8 cellular contexts compared by ENCODE assay signal in the genomic region with DNA sequence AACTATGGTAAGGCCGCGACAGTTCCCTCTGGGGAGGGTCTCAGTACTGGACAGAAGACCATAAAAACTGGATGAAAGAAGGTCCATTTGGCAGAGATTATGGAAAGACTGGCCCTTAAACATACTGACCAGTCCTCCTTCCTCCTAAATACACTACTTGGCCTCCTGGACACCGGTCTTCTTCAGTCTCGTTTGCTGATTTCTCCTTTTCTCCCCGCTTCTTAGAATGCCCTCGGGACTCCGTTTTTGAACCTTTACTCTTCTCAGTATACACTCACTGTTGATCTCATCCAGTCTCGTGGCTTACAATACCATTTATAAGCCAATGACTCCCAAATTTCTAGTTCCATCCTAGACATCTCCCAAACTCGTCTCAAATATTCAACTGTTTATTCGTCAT. TPM values are rescaled to one million over a fixed set of nuclear protein-coding genes. Genes with fewer than 3 reads are reported as not detected.
DNase-seq lines count a peak whose midpoint lies in the region; ATAC-seq, FAIRE-seq and TF ChIP-seq lines count a peak whose summit lies in the region.

No MANE protein-coding gene starts in this region.

- ATAC-seq in HepG2 (peak; percentile 10), upper lobe of right lung (no peak)

- H3K27me3 Mint-ChIP-seq in activated naive CD4-positive, alpha-beta T cell treated with anti-CD3 and anti-CD28 coated beads for 36 hours (ENCODE audit: low read depth) = no peaks in the 10 kb centered on the region
- H3K27me3 Mint-ChIP-seq in astrocyte (ENCODE audit: low read depth, unreplicated experiment) = no peaks in the 10 kb centered on the region

- H3K79me2 ChIP-seq in astrocyte (ENCODE audit: insufficient read depth, low read length) = peaks cover 22% of the 10 kb centered on the region
- peaks cover 5% of the 10 kb centered on the region for H3K79me2 ChIP-seq in HepG2 (ENCODE audit: insufficient read depth, low read length)

- H3K9ac ChIP-seq in astrocyte (ENCODE audit: low read length) (peak overlapping the region; percentile 94), HepG2 (ENCODE audit: insufficient read depth, low read depth, low read length) (peak overlapping the region; percentile 75)

- H3K9me3 ChIP-seq in astrocyte (ENCODE audit: insufficient read depth, low read depth, low read length) (no peaks in the 10 kb centered on the region), HepG2 (ENCODE audit: low read length) (no peaks in the 10 kb centered on the region), upper lobe of right lung (no peaks in the 10 kb centered on the region)

- H4K20me1 ChIP-seq in astrocyte (ENCODE audit: insufficient read depth, low read length) (no peaks in the 10 kb centered on the region), HepG2 (ENCODE audit: insufficient read depth, low read length) (no peaks in the 10 kb centered on the region)

- no peaks in the 10 kb centered on the region for H3K9me3 Mint-ChIP-seq in activated naive CD4-positive, alpha-beta T cell treated with anti-CD3 and anti-CD28 coated beads for 36 hours
- H3K9me3 Mint-ChIP-seq in astrocyte (ENCODE audit: unreplicated experiment) = peaks cover 2% of the 10 kb centered on the region

- peak overlapping the region; percentile 90 for H3K27ac Mint-ChIP-seq in activated naive CD4-positive, alpha-beta T cell treated with anti-CD3 and anti-CD28 coated beads for 36 hours
- peak overlapping the region; percentile 54 for H3K27ac Mint-ChIP-seq in astrocyte (ENCODE audit: unreplicated experiment)

- no peak for TF ChIP-seq CTCF in astrocyte (IDR thresholded peaks at IDR 0.05; ENCODE audit: insufficient read depth, low read depth, low read length)
- no peak for TF ChIP-seq CTCF in HepG2 (CRISPR knock-in tag; IDR thresholded peaks at IDR 0.05)
- no peak for TF ChIP-seq CTCF in upper lobe of right lung (IDR thresholded peaks at IDR 0.05)
- TF ChIP-seq CTCF in GM10266 (IDR thresholded peaks at IDR 0.05; ENCODE audit: control insufficient read depth, insufficient read depth, low read depth, missing control alignments) = no peak

- peak overlapping the region; percentile 92 for H2AFZ ChIP-seq in astrocyte (ENCODE audit: low read depth, low read length)
- H2AFZ ChIP-seq in HepG2 (ENCODE audit: low read length) = peak overlapping the region; percentile 79

- intact Hi-C loops in activated naive CD4-positive, alpha-beta T cell treated with anti-CD3 and anti-CD28 coated beads for 36 hours (cut with micrococcal nuclease) = loop anchor here (1.0 to 10.0 kb wide), 5 partner anchors 26 to 437 kb away; a partner anchor contains a TSS
- intact Hi-C loops in HepG2 (cut with micrococcal nuclease; ENCODE audit: unreplicated experiment) (loop anchor here (10.0 kb wide), 1 partner anchor 71 kb away; a partner anchor contains a TSS), upper lobe of right lung (cut with DNase I) (no loop called here)

- H3K4me3 Mint-ChIP-seq in activated naive CD4-positive, alpha-beta T cell treated with anti-CD3 and anti-CD28 coated beads for 36 hours = peak overlapping the region; percentile 86
- H3K4me3 Mint-ChIP-seq in astrocyte (ENCODE audit: unreplicated experiment) = peak overlapping the region; percentile 88

- H3K36me3 Mint-ChIP-seq in activated naive CD4-positive, alpha-beta T cell treated with anti-CD3 and anti-CD28 coated beads for 36 hours (ENCODE audit: low read depth) = peaks cover 14% of the 10 kb centered on the region
- peaks cover 14% of the 10 kb centered on the region for H3K36me3 Mint-ChIP-seq in astrocyte (ENCODE audit: low read depth, unreplicated experiment)

- peaks cover 17% of the 10 kb centered on the region for H3K4me1 Mint-ChIP-seq in activated naive CD4-positive, alpha-beta T cell treated with anti-CD3 and anti-CD28 coated beads for 36 hours (ENCODE audit: low read depth)
- H3K4me1 Mint-ChIP-seq in astrocyte (ENCODE audit: low read depth, unreplicated experiment) = peaks cover 6% of the 10 kb centered on the region

- TF ChIP-seq RAD21 in HepG2 (CRISPR knock-in tag; IDR thresholded peaks at IDR 0.05) = no peak

- no peak for FAIRE-seq in astrocyte (lab: Jason Lieb, UNC)
- FAIRE-seq in HepG2 (lab: Jason Lieb, UNC) = no peak

- H3K4me1 ChIP-seq in astrocyte (ENCODE audit: insufficient read depth, low read length) (peaks cover 14% of the 10 kb centered on the region), HepG2 (ENCODE audit: insufficient read depth, low read length) (peaks cover 26% of the 10 kb centered on the region), upper lobe of right lung (peaks cover 11% of the 10 kb centered on the region)

- DNase-seq in activated naive CD4-positive, alpha-beta T cell treated with anti-CD3 and anti-CD28 coated beads for 36 hours = no peak
- DNase-seq in activated naive CD4-positive, alpha-beta T cell treated with anti-CD3 and anti-CD28 coated beads, Interleukin-2, amount 50 U/mL, for 16 hours = no peak
- DNase-seq in astrocyte (ENCODE audit: low read depth) (no peak), HepG2 (ENCODE audit: low spot score) (no peak), upper lobe of right lung (no peak), GM10266 (ENCODE audit: extremely low spot score) (no peak), DMS79 (lab: John Stamatoyannopoulos, UW) (no peak), kidney tubule cell (ENCODE audit: low spot score) (no peak)

- H3K4me2 ChIP-seq in astrocyte (ENCODE audit: low read length) (peak overlapping the region; percentile 87), HepG2 (ENCODE audit: low read depth, low read length) (peak overlapping the region; percentile 84)

- in situ Hi-C loops in HepG2 (cut with HindIII; ENCODE audit: extremely low pct_ligation_motif_present, low pct_unique_long_range_greater_than_20kb) = no loop called here

- TF ChIP-seq EP300 in HepG2 (IDR thresholded peaks at IDR 0.05; ENCODE audit: low read depth in 2 of 2, low read length in 2 of 2) = no peak
- no peak for TF ChIP-seq EP300 in HepG2 (CRISPR knock-in tag; IDR thresholded peaks at IDR 0.05; ENCODE audit: borderline replicate concordance)

- 2% methylated on average over 10 of the region's 10 CpGs for WGBS in HepG2 (ENCODE audit: low lambda C conversion rate)

- H3K27me3 ChIP-seq in astrocyte (ENCODE audit: insufficient read depth, low read length) = no peaks in the 10 kb centered on the region
- H3K27me3 ChIP-seq in HepG2 (ENCODE audit: control insufficient read depth in 1 of 2, insufficient read depth in 2 of 2, low read length in 2 of 2) = no peaks in the 10 kb centered on the region; a peak in 1 of 5 replicates
- H3K27me3 ChIP-seq in upper lobe of right lung = no peaks in the 10 kb centered on the region

- H3K27ac ChIP-seq in astrocyte (ENCODE audit: low read depth, low read length) (peak overlapping the region; percentile 80), HepG2 (ENCODE audit: extremely low read length, insufficient read depth, low read length) (peak overlapping the region; percentile 83), upper lobe of right lung (peak overlapping the region; percentile 91)

- BruUV-seq in HepG2 (replicated peaks; lab: Mats Ljungman, UMichigan) = no TSS peak

- CTCF ChIA-PET in activated naive CD4-positive, alpha-beta T cell treated with anti-CD3 and anti-CD28 coated beads for 36 hours (lab: Charles Lee) = interaction anchor here (1.0 to 1.8 kb wide), 3 partner anchors 29 to 73 kb away, joined by 4 to 12 read pairs (median 5); no protein-coding TSS in a partner anchor
- CTCF ChIA-PET in HepG2 (lab: Yijun Ruan, JAX; ENCODE audit: low intra/inter-chr PET ratio, low total read pairs) = no interaction called here

- H3K36me3 ChIP-seq in astrocyte (ENCODE audit: insufficient read depth, low read length) (peaks cover 21% of the 10 kb centered on the region), HepG2 (replicated peaks in 1 of 2; ENCODE audit: control insufficient read depth in 1 of 2, insufficient read depth in 2 of 2, low read length in 2 of 2) (peaks cover 6 to 23% of the 10 kb centered on the region in 2 experiments), upper lobe of right lung (peaks cover 30% of the 10 kb centered on the region)

- H3K4me3 ChIP-seq in astrocyte (ENCODE audit: insufficient read depth, low read depth, low read length) (peak overlapping the region; percentile 94), HepG2 (replicated peaks in 1 of 3; ENCODE audit: insufficient read depth in 1 of 3, low read depth in 2 of 3, low read length in 3 of 3) (peak overlapping the region; percentile 72 to 95 (median 92)), upper lobe of right lung (peak overlapping the region; percentile 67)

- POLR2A ChIA-PET in HepG2 (lab: Yijun Ruan, JAX) = interaction anchor here (0.6 to 1.7 kb wide), 6 partner anchors 12 to 224 kb away, joined by 3 to 21 read pairs (median 6); a partner anchor contains a TSS

- no peak for TF ChIP-seq POLR2A in HepG2 (IDR thresholded peaks at IDR 0.05; ENCODE audit: insufficient read depth in 1 of 2, low read depth in 2 of 2, low read length in 2 of 2)

RNA-seq across cellular contexts. Expression of a gene that starts 0.7 kb away (rescaled TPM):
- 100 to 1,000 TPM; 157 to 160 TPM for total RNA-seq in activated naive CD4-positive, alpha-beta T cell treated with anti-CD3 and anti-CD28 coated beads for 36 hours
- total RNA-seq in astrocyte = 58.5 and 70.0 TPM in 2 replicates
- total RNA-seq in HepG2 (2016; rRNA removed; fragmentation: Illumina TruSeq; extraction: Trizol) = 107 and 119 TPM in 2 replicates
- 60.2 TPM in 2 replicates for total RNA-seq in HepG2 (2016; cell fraction: cytosol; rRNA removed; fragmentation: Illumina TruSeq; extraction: Trizol; ENCODE audit: low read depth)
- 102 and 120 TPM in 2 replicates for total RNA-seq in HepG2 (2016; cell fraction: insoluble cytoplasmic fraction; rRNA removed; fragmentation: Illumina TruSeq; extraction: Trizol)
- 64.6 and 69.8 TPM in 2 replicates for total RNA-seq in HepG2 (2016; cell fraction: membrane; rRNA removed; fragmentation: Illumina TruSeq; extraction: Trizol)
- 48.1 and 63.1 TPM in 2 replicates for total RNA-seq in HepG2 (2016; cell fraction: nucleus; rRNA removed; fragmentation: Illumina TruSeq; extraction: Trizol)
- polyA plus RNA-seq in HepG2 (2011; rRNA removed) = 64.3 and 72.1 TPM in 2 replicates
- 52.6 and 61.1 TPM in 2 replicates for polyA plus RNA-seq in HepG2 (2011; cell fraction: cytosol; rRNA removed)
- 70.6 and 76.7 TPM in 2 replicates for polyA plus RNA-seq in HepG2 (2011; cell fraction: nucleus; rRNA removed)
- polyA plus RNA-seq in HepG2 (2012) = 66.7 and 75.5 TPM in 2 replicates
- 43.8 and 46.0 TPM in 2 replicates for polyA plus RNA-seq in HepG2 (2016; cell fraction: cytosol; fragmentation: Illumina TruSeq; extraction: Trizol; ENCODE audit: low read depth)
- polyA plus RNA-seq in HepG2 (2016; cell fraction: insoluble cytoplasmic fraction; fragmentation: Illumina TruSeq; extraction: Trizol; ENCODE audit: low read depth) = 120 and 126 TPM in 2 replicates
- 60.2 and 71.9 TPM in 2 replicates for polyA plus RNA-seq in HepG2 (2016; cell fraction: membrane; fragmentation: Illumina TruSeq; extraction: Trizol; ENCODE audit: low read depth)
- polyA plus RNA-seq in HepG2 (2016; cell fraction: nucleus; fragmentation: Illumina TruSeq; extraction: Trizol; ENCODE audit: insufficient read depth, low read depth) = 76.3 and 94.3 TPM in 2 replicates
- 27.1 and 132 TPM in 2 replicates for polyA minus RNA-seq in HepG2 (2011; rRNA and poly(A)+ RNA removed; ENCODE audit: low replicate concordance)
- polyA minus RNA-seq in HepG2 (2011; cell fraction: cytosol; rRNA and poly(A)+ RNA removed) = 36.5 and 37.1 TPM in 2 replicates
- polyA minus RNA-seq in HepG2 (2011; cell fraction: nucleus; rRNA and poly(A)+ RNA removed) = 35.1 and 42.1 TPM in 2 replicates
- total RNA-seq in upper lobe of right lung = 54.6 TPM

RNA-seq across cellular contexts. Expression of a gene that starts 26.3 kb away (rescaled TPM):
- 10 to 100 TPM; 22.0 to 22.5 TPM for total RNA-seq in activated naive CD4-positive, alpha-beta T cell treated with anti-CD3 and anti-CD28 coated beads for 36 hours
- total RNA-seq in astrocyte = 6.7 and 7.5 TPM in 2 replicates
- 5.4 and 5.6 TPM in 2 replicates for total RNA-seq in HepG2 (2016; rRNA removed; fragmentation: Illumina TruSeq; extraction: Trizol)
- 0.30 and 0.62 TPM in 2 replicates for total RNA-seq in HepG2 (2016; cell fraction: cytosol; rRNA removed; fragmentation: Illumina TruSeq; extraction: Trizol; ENCODE audit: low read depth)
- 4.9 and 5.8 TPM in 2 replicates for total RNA-seq in HepG2 (2016; cell fraction: insoluble cytoplasmic fraction; rRNA removed; fragmentation: Illumina TruSeq; extraction: Trizol)
- 1.9 and 2.7 TPM in 2 replicates for total RNA-seq in HepG2 (2016; cell fraction: membrane; rRNA removed; fragmentation: Illumina TruSeq; extraction: Trizol)
- 3.2 and 4.4 TPM in 2 replicates for total RNA-seq in HepG2 (2016; cell fraction: nucleus; rRNA removed; fragmentation: Illumina TruSeq; extraction: Trizol)
- 3.9 and 4.3 TPM in 2 replicates for polyA plus RNA-seq in HepG2 (2011; rRNA removed)
- 2.3 and 3.8 TPM in 2 replicates for polyA plus RNA-seq in HepG2 (2011; cell fraction: cytosol; rRNA removed)
- polyA plus RNA-seq in HepG2 (2011; cell fraction: nucleus; rRNA removed) = 2.4 and 4.6 TPM in 2 replicates
- polyA plus RNA-seq in HepG2 (2012) = 5.1 and 5.6 TPM in 2 replicates
- polyA plus RNA-seq in HepG2 (2016; cell fraction: cytosol; fragmentation: Illumina TruSeq; extraction: Trizol; ENCODE audit: low read depth) = 0.55 and 0.59 TPM in 2 replicates
- polyA plus RNA-seq in HepG2 (2016; cell fraction: insoluble cytoplasmic fraction; fragmentation: Illumina TruSeq; extraction: Trizol; ENCODE audit: low read depth) = 5.3 and 5.4 TPM in 2 replicates
- polyA plus RNA-seq in HepG2 (2016; cell fraction: membrane; fragmentation: Illumina TruSeq; extraction: Trizol; ENCODE audit: low read depth) = 1.2 and 1.4 TPM in 2 replicates
- 3.8 and 4.5 TPM in 2 replicates for polyA plus RNA-seq in HepG2 (2016; cell fraction: nucleus; fragmentation: Illumina TruSeq; extraction: Trizol; ENCODE audit: insufficient read depth, low read depth)
- 2.0 and 2.3 TPM in 2 replicates for polyA minus RNA-seq in HepG2 (2011; rRNA and poly(A)+ RNA removed; ENCODE audit: low replicate concordance)
- polyA minus RNA-seq in HepG2 (2011; cell fraction: cytosol; rRNA and poly(A)+ RNA removed) = 1.8 and 3.2 TPM in 2 replicates
- polyA minus RNA-seq in HepG2 (2011; cell fraction: nucleus; rRNA and poly(A)+ RNA removed) = 4.0 and 4.5 TPM in 2 replicates
- 12.8 TPM for total RNA-seq in upper lobe of right lung

RNA-seq across cellular contexts. Expression of a gene that starts 41.2 kb away (rescaled TPM):
- total RNA-seq in activated naive CD4-positive, alpha-beta T cell treated with anti-CD3 and anti-CD28 coated beads for 36 hours = under 1 TPM in 1 of 2 experiments, not detected in 1; 0.07 TPM
- not detected in 2 replicates for total RNA-seq in astrocyte
- total RNA-seq in HepG2 (2016; rRNA removed; fragmentation: Illumina TruSeq; extraction: Trizol) = 0.02 TPM in 1 of 2 replicates, not detected in the other
- not detected in 2 replicates for total RNA-seq in HepG2 (2016; cell fraction: cytosol; rRNA removed; fragmentation: Illumina TruSeq; extraction: Trizol; ENCODE audit: low read depth)
- total RNA-seq in HepG2 (2016; cell fraction: insoluble cytoplasmic fraction; rRNA removed; fragmentation: Illumina TruSeq; extraction: Trizol) = not detected in 2 replicates
- total RNA-seq in HepG2 (2016; cell fraction: membrane; rRNA removed; fragmentation: Illumina TruSeq; extraction: Trizol) = not detected in 2 replicates
- not detected in 2 replicates for total RNA-seq in HepG2 (2016; cell fraction: nucleus; rRNA removed; fragmentation: Illumina TruSeq; extraction: Trizol)
- polyA plus RNA-seq in HepG2 (2011; rRNA removed) = 0.05 TPM in 2 replicates
- 0.01 TPM in 1 of 2 replicates, not detected in the other for polyA plus RNA-seq in HepG2 (2011; cell fraction: cytosol; rRNA removed)
- 0.11 and 0.19 TPM in 2 replicates for polyA plus RNA-seq in HepG2 (2011; cell fraction: nucleus; rRNA removed)
- not detected in 2 replicates for polyA plus RNA-seq in HepG2 (2012)
- polyA plus RNA-seq in HepG2 (2016; cell fraction: cytosol; fragmentation: Illumina TruSeq; extraction: Trizol; ENCODE audit: low read depth) = not detected in 2 replicates
- polyA plus RNA-seq in HepG2 (2016; cell fraction: insoluble cytoplasmic fraction; fragmentation: Illumina TruSeq; extraction: Trizol; ENCODE audit: low read depth) = not detected in 2 replicates
- polyA plus RNA-seq in HepG2 (2016; cell fraction: membrane; fragmentation: Illumina TruSeq; extraction: Trizol; ENCODE audit: low read depth) = not detected in 2 replicates
- not detected in 2 replicates for polyA plus RNA-seq in HepG2 (2016; cell fraction: nucleus; fragmentation: Illumina TruSeq; extraction: Trizol; ENCODE audit: insufficient read depth, low read depth)
- 0.06 and 0.37 TPM in 2 replicates for polyA minus RNA-seq in HepG2 (2011; rRNA and poly(A)+ RNA removed; ENCODE audit: low replicate concordance)
- not detected in 2 replicates for polyA minus RNA-seq in HepG2 (2011; cell fraction: cytosol; rRNA and poly(A)+ RNA removed)
- polyA minus RNA-seq in HepG2 (2011; cell fraction: nucleus; rRNA and poly(A)+ RNA removed) = 0.52 and 0.87 TPM in 2 replicates
- 0.29 TPM for total RNA-seq in upper lobe of right lung

RNA-seq across cellular contexts. Expression of a gene that starts 42.7 kb away (rescaled TPM):
- not detected for total RNA-seq in activated naive CD4-positive, alpha-beta T cell treated with anti-CD3 and anti-CD28 coated beads for 36 hours
- total RNA-seq in astrocyte (not detected in 2 replicates), HepG2 (2016; rRNA removed; fragmentation: Illumina TruSeq; extraction: Trizol) (not detected in 2 replicates), upper lobe of right lung (not detected)
- not detected in 2 replicates for total RNA-seq in HepG2 (2016; cell fraction: cytosol; rRNA removed; fragmentation: Illumina TruSeq; extraction: Trizol; ENCODE audit: low read depth)
- total RNA-seq in HepG2 (2016; cell fraction: insoluble cytoplasmic fraction; rRNA removed; fragmentation: Illumina TruSeq; extraction: Trizol) = not detected in 2 replicates
- not detected in 2 replicates for total RNA-seq in HepG2 (2016; cell fraction: membrane; rRNA removed; fragmentation: Illumina TruSeq; extraction: Trizol)
- total RNA-seq in HepG2 (2016; cell fraction: nucleus; rRNA removed; fragmentation: Illumina TruSeq; extraction: Trizol) = not detected in 2 replicates
- not detected in 2 replicates for polyA plus RNA-seq in HepG2 (2011; rRNA removed)
- polyA plus RNA-seq in HepG2 (2011; cell fraction: cytosol; rRNA removed) = not detected in 2 replicates
- polyA plus RNA-seq in HepG2 (2011; cell fraction: nucleus; rRNA removed) = not detected in 2 replicates
- polyA plus RNA-seq in HepG2 (2012) = not detected in 2 replicates
- polyA plus RNA-seq in HepG2 (2016; cell fraction: cytosol; fragmentation: Illumina TruSeq; extraction: Trizol; ENCODE audit: low read depth) = not detected in 2 replicates
- polyA plus RNA-seq in HepG2 (2016; cell fraction: insoluble cytoplasmic fraction; fragmentation: Illumina TruSeq; extraction: Trizol; ENCODE audit: low read depth) = not detected in 2 replicates
- not detected in 2 replicates for polyA plus RNA-seq in HepG2 (2016; cell fraction: membrane; fragmentation: Illumina TruSeq; extraction: Trizol; ENCODE audit: low read depth)
- not detected in 2 replicates for polyA plus RNA-seq in HepG2 (2016; cell fraction: nucleus; fragmentation: Illumina TruSeq; extraction: Trizol; ENCODE audit: insufficient read depth, low read depth)
- polyA minus RNA-seq in HepG2 (2011; rRNA and poly(A)+ RNA removed; ENCODE audit: low replicate concordance) = not detected in 2 replicates
- not detected in 2 replicates for polyA minus RNA-seq in HepG2 (2011; cell fraction: cytosol; rRNA and poly(A)+ RNA removed)
- polyA minus RNA-seq in HepG2 (2011; cell fraction: nucleus; rRNA and poly(A)+ RNA removed) = not detected in 2 replicates

RNA-seq across cellular contexts. Expression of a gene that starts 47.4 kb away (rescaled TPM):
- total RNA-seq in activated naive CD4-positive, alpha-beta T cell treated with anti-CD3 and anti-CD28 coated beads for 36 hours = not detected
- not detected in 2 replicates for total RNA-seq in astrocyte
- not detected in 2 replicates for total RNA-seq in HepG2 (2016; rRNA removed; fragmentation: Illumina TruSeq; extraction: Trizol)
- not detected in 2 replicates for total RNA-seq in HepG2 (2016; cell fraction: cytosol; rRNA removed; fragmentation: Illumina TruSeq; extraction: Trizol; ENCODE audit: low read depth)
- total RNA-seq in HepG2 (2016; cell fraction: insoluble cytoplasmic fraction; rRNA removed; fragmentation: Illumina TruSeq; extraction: Trizol) = not detected in 2 replicates
- total RNA-seq in HepG2 (2016; cell fraction: membrane; rRNA removed; fragmentation: Illumina TruSeq; extraction: Trizol) = 0.10 TPM in 1 of 2 replicates, not detected in the other
- not detected in 2 replicates for total RNA-seq in HepG2 (2016; cell fraction: nucleus; rRNA removed; fragmentation: Illumina TruSeq; extraction: Trizol)
- polyA plus RNA-seq in HepG2 (2011; rRNA removed) = not detected in 2 replicates
- 0.03 TPM in 1 of 2 replicates, not detected in the other for polyA plus RNA-seq in HepG2 (2011; cell fraction: cytosol; rRNA removed)
- 0.05 and 0.09 TPM in 2 replicates for polyA plus RNA-seq in HepG2 (2011; cell fraction: nucleus; rRNA removed)
- 0.11 TPM in 1 of 2 replicates, not detected in the other for polyA plus RNA-seq in HepG2 (2012)
- not detected in 2 replicates for polyA plus RNA-seq in HepG2 (2016; cell fraction: cytosol; fragmentation: Illumina TruSeq; extraction: Trizol; ENCODE audit: low read depth)
- polyA plus RNA-seq in HepG2 (2016; cell fraction: insoluble cytoplasmic fraction; fragmentation: Illumina TruSeq; extraction: Trizol; ENCODE audit: low read depth) = 0.25 TPM in 1 of 2 replicates, not detected in the other
- not detected in 2 replicates for polyA plus RNA-seq in HepG2 (2016; cell fraction: membrane; fragmentation: Illumina TruSeq; extraction: Trizol; ENCODE audit: low read depth)
- not detected in 2 replicates for polyA plus RNA-seq in HepG2 (2016; cell fraction: nucleus; fragmentation: Illumina TruSeq; extraction: Trizol; ENCODE audit: insufficient read depth, low read depth)
- not detected in 2 replicates for polyA minus RNA-seq in HepG2 (2011; rRNA and poly(A)+ RNA removed; ENCODE audit: low replicate concordance)
- polyA minus RNA-seq in HepG2 (2011; cell fraction: cytosol; rRNA and poly(A)+ RNA removed) = not detected in 2 replicates
- not detected in 2 replicates for polyA minus RNA-seq in HepG2 (2011; cell fraction: nucleus; rRNA and poly(A)+ RNA removed)
- not detected for total RNA-seq in upper lobe of right lung
